In genomic region chr1:234976880-234977680, GRCh38 we compare ENCODE assay signal across 1 cellular context.
TF ChIP-seq lines count a peak whose summit lies in the region.

No MANE protein-coding gene starts in this region.

TF ChIP-seq in GM12878, 131 proteins besides CTCF, POLR2A, EP300 and RAD21 (continued from another document):
- no peak for TF ChIP-seq ZBTB11 (CRISPR knock-in tag; IDR thresholded peaks at IDR 0.05)
- 0 out of 2 replicates have a peak, but pooled peaks have one; percentile 28 for TF ChIP-seq IKZF1 (conservative IDR thresholded peaks at IDR 0.05)
- no peak for TF ChIP-seq CBX3 (IDR thresholded peaks at IDR 0.05; ENCODE audit: borderline replicate concordance, low read depth)
- TF ChIP-seq SIX5 (IDR thresholded peaks at IDR 0.05; ENCODE audit: low read depth, low read length, severe bottlenecking) = no peak
- TF ChIP-seq ZNF687 (IDR thresholded peaks at IDR 0.05) = 0 out of 2 replicates have a peak, but pooled peaks have one; percentile 18
- TF ChIP-seq STAT3 (IDR thresholded peaks at IDR 0.05; ENCODE audit: low read depth, low read length) = no peak
- peak; percentile 47 for TF ChIP-seq SPI1 (IDR thresholded peaks at IDR 0.05; ENCODE audit: borderline replicate concordance, insufficient read depth, low read depth, low read length)
- no peak for TF ChIP-seq SMARCA5 (IDR thresholded peaks at IDR 0.05)
- TF ChIP-seq YBX1 (IDR thresholded peaks at IDR 0.05) = no peak
- TF ChIP-seq ASH2L (IDR thresholded peaks at IDR 0.05; ENCODE audit: borderline replicate concordance, low read depth) = no peak
- no peak for TF ChIP-seq MEF2B (IDR thresholded peaks at IDR 0.05; ENCODE audit: partially characterized antibody, poor library complexity, severe bottlenecking)
- TF ChIP-seq WRNIP1 (IDR thresholded peaks at IDR 0.05; ENCODE audit: borderline replicate concordance, low read depth, low read length) = no peak
- TF ChIP-seq ZSCAN29 (IDR thresholded peaks at IDR 0.05) = no peak
- TF ChIP-seq ATF2 (IDR thresholded peaks at IDR 0.05; ENCODE audit: low read length) = no peak
- TF ChIP-seq KAT2A (conservative IDR thresholded peaks at IDR 0.05; ENCODE audit: control insufficient read depth, low read depth, low read length) = no peak
- TF ChIP-seq SKIL (IDR thresholded peaks at IDR 0.05; ENCODE audit: low read depth, poor library complexity, severe bottlenecking) = no peak
- peak; percentile 74; the same call in 1 of the 2 replicates for TF ChIP-seq EED (IDR thresholded peaks at IDR 0.05; ENCODE audit: low read depth)
- no peak for TF ChIP-seq ZBTB33 (IDR thresholded peaks at IDR 0.05)
- TF ChIP-seq NFXL1 (IDR thresholded peaks at IDR 0.05; ENCODE audit: borderline replicate concordance) = no peak
- no peak for TF ChIP-seq CEBPZ (IDR thresholded peaks at IDR 0.05; ENCODE audit: low read depth, low read length)
- TF ChIP-seq NRF1 (conservative IDR thresholded peaks at IDR 0.05; ENCODE audit: low read depth, low read length) = no peak
- no peak for TF ChIP-seq POLR2AphosphoS5 (IDR thresholded peaks at IDR 0.05; ENCODE audit: low read length)
